Comparison of ENCODE assay signal across 1 cellular context in genomic region chr10:8042032-8042863, GRCh38.
TF ChIP-seq lines count a peak whose summit lies in the region.

No MANE protein-coding gene starts in this region.

TF ChIP-seq in neural cell, 6 proteins besides CTCF, POLR2A, EP300 and RAD21 (continued from another document):
- TF ChIP-seq REST (IDR thresholded peaks at IDR 0.05; ENCODE audit: borderline replicate concordance) (no peak), MXI1 (conservative IDR thresholded peaks at IDR 0.05; ENCODE audit: poor library complexity, severe bottlenecking) (no peak), EZH2 (IDR thresholded peaks at IDR 0.05; ENCODE audit: borderline replicate concordance, insufficient read depth, low read length, poor library complexity, severe bottlenecking) (peak; percentile 20), POLR2AphosphoS5 (IDR thresholded peaks at IDR 0.05) (no peak)
